In the genomic region with DNA sequence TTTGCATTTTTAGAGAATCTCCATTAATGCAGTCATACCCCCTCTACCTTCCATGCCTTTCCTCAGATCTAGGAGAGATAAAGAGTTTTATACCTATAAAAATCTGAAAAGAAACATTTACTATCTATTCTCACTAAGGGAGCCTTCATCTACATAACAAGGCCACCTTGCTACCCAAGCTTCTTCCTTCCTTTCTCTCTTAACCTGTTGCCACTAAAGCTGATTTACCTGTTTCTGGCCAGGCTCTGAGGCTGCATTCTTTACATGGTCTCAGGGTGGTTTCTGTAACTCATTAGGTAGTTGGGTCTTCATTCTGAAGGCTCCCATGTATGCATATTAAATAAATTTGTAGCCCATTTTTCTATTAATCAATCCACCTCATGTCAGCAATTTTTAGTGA, we compare ENCODE assay signal across 18 cellular contexts.
DNase-seq lines count a peak whose midpoint lies in the region; ATAC-seq and TF ChIP-seq lines count a peak whose summit lies in the region.
"Had no signal": no experiment of that assay in that cellular context is flagged by ENCODE, and none has a peak within 500 bp of the region (broad histone marks: within the 10 kb centered on the region; RNA-seq: fewer than 3 reads in every experiment).

No MANE protein-coding gene starts in this region.

- H3K4me1 ChIP-seq in GM23338 (ENCODE audit: insufficient read depth) = no peaks in the 10 kb centered on the region; the same call in 1 of the 2 replicates
- H3K4me1 ChIP-seq in HUES64 (ENCODE audit: insufficient read depth, low read length) = no peaks in the 10 kb centered on the region
- no peaks in the 10 kb centered on the region for H3K4me1 ChIP-seq in iPS DF 6.9 (ENCODE audit: control insufficient read depth, insufficient read depth, low read length)
- no peaks in the 10 kb centered on the region for H3K4me1 ChIP-seq in suprapubic skin
- H3K4me1 ChIP-seq: BLaER1, Caco-2, HAP-1 had no signal

- no peak overlapping the region for H2AFZ ChIP-seq in GM23338

- DNase-seq in GM23338 (ENCODE audit: low spot score) = peak; percentile 54
- DNase-seq in iPS DF 6.9 (ENCODE audit: low read depth, low spot score) = peak; percentile 18
- DNase-seq in NCI-H146 (lab: John Stamatoyannopoulos, UW) = no peak
- DNase-seq in GDM1 (lab: John Stamatoyannopoulos, UW) = no peak
- DNase-seq in suprapubic skin (ENCODE audit: low spot score in 2 of 2) = no peak
- DNase-seq: Caco-2; CD4-positive, CD25-positive, alpha-beta regulatory T cell; CD8-positive, alpha-beta T cell; DMS153; DND-41; GF-D8; GOT3; HFFc6 had no signal

- H3K9me3 ChIP-seq in HUES64 (ENCODE audit: insufficient read depth, low read depth, low read length) (peaks cover 78% of the 10 kb centered on the region), iPS DF 6.9 (ENCODE audit: control insufficient read depth, insufficient read depth, low read length) (peaks cover 6% of the 10 kb centered on the region), suprapubic skin (peaks cover 4% of the 10 kb centered on the region)

- no peak for TF ChIP-seq POLR2A in suprapubic skin (IDR thresholded peaks at IDR 0.05)

- no peaks in the 10 kb centered on the region for H3K27me3 ChIP-seq in GM23338 (ENCODE audit: insufficient read depth)
- no peaks in the 10 kb centered on the region for H3K27me3 ChIP-seq in HUES64 (ENCODE audit: insufficient read depth, low read length)
- no peaks in the 10 kb centered on the region for H3K27me3 ChIP-seq in iPS DF 6.9 (ENCODE audit: control insufficient read depth, insufficient read depth, low read length)
- no peaks in the 10 kb centered on the region for H3K27me3 ChIP-seq in suprapubic skin
- H3K27me3 ChIP-seq: BLaER1 had no signal

- no peaks in the 10 kb centered on the region for H3K79me2 ChIP-seq in GM23338 (replicated peaks; ENCODE audit: insufficient read depth)

- no peak for ATAC-seq in GM23338
- ATAC-seq: CD8-positive, alpha-beta T cell had no signal

- H3K36me3 ChIP-seq in GM23338 (ENCODE audit: insufficient read depth) (peaks cover 46% of the 10 kb centered on the region), HUES64 (ENCODE audit: insufficient read depth, low read length) (peaks cover 9% of the 10 kb centered on the region; the same call in 1 of the 2 replicates), iPS DF 6.9 (ENCODE audit: control insufficient read depth, insufficient read depth, low read length) (no peaks in the 10 kb centered on the region), suprapubic skin (no peaks in the 10 kb centered on the region)
- H3K36me3 ChIP-seq: BLaER1, HAP-1 had no signal

- no peak overlapping the region for H3K4me2 ChIP-seq in GM23338
- H3K4me2 ChIP-seq: BLaER1 had no signal

- H3K27ac ChIP-seq in GM23338 (ENCODE audit: low read depth) (peak overlapping the region; percentile 70), HUES64 (ENCODE audit: low read depth, low read length) (peak overlapping the region; percentile 67; the same call in 1 of the 2 replicates), iPS DF 6.9 (ENCODE audit: low read length) (no peak overlapping the region), suprapubic skin (no peak overlapping the region)
- H3K27ac ChIP-seq: BLaER1, C4-2B had no signal

- H3K4me1 Mint-ChIP-seq in GM23338 = peaks cover 3% of the 10 kb centered on the region; the same call in 1 of the 3 replicates
- H3K4me1 Mint-ChIP-seq: B cell; CD4-positive, CD25-positive, alpha-beta regulatory T cell had no signal

- H3K9me3 Mint-ChIP-seq in GM23338 = peaks cover 87% of the 10 kb centered on the region

- peaks cover 4% of the 10 kb centered on the region for H3K27me3 Mint-ChIP-seq in GM23338 (ENCODE audit: insufficient read depth, low read depth, poor library complexity)
- H3K27me3 Mint-ChIP-seq: B cell had no signal

- no peak overlapping the region for H3K27ac Mint-ChIP-seq in GM23338
- H3K27ac Mint-ChIP-seq: B cell; CD4-positive, CD25-positive, alpha-beta regulatory T cell; CD8-positive, alpha-beta T cell; HFFc6 had no signal

- no peaks in the 10 kb centered on the region for H3K9me2 ChIP-seq in GM23338 (ENCODE audit: insufficient read depth)

- no peak overlapping the region for H3K4me3 Mint-ChIP-seq in GM23338
- H3K4me3 Mint-ChIP-seq: B cell; CD4-positive, CD25-positive, alpha-beta regulatory T cell; CD8-positive, alpha-beta T cell; HFFc6 had no signal

- TF ChIP-seq EP300 in suprapubic skin (IDR thresholded peaks at IDR 0.05) = no peak

- H3K9ac ChIP-seq in HUES64 (ENCODE audit: low read depth, low read length) = no peak overlapping the region
- H3K9ac ChIP-seq: BLaER1 had no signal

- no peak for TF ChIP-seq CTCF in GM23338 (conservative IDR thresholded peaks at IDR 0.05; ENCODE audit: low read depth in 2 of 2)
- no peak for TF ChIP-seq CTCF in suprapubic skin (IDR thresholded peaks at IDR 0.05)

- H3K4me3 ChIP-seq in GM23338 = no peak overlapping the region
- H3K4me3 ChIP-seq in HUES64 (ENCODE audit: low read length) = no peak overlapping the region
- no peak overlapping the region for H3K4me3 ChIP-seq in iPS DF 6.9 (ENCODE audit: low read length)
- H3K4me3 ChIP-seq in suprapubic skin = no peak overlapping the region
- H3K4me3 ChIP-seq: BLaER1, HAP-1 had no signal

- H3K36me3 Mint-ChIP-seq in GM23338 (ENCODE audit: low read depth) = peaks cover 88% of the 10 kb centered on the region
- H3K36me3 Mint-ChIP-seq: CD4-positive, CD25-positive, alpha-beta regulatory T cell; CD8-positive, alpha-beta T cell had no signal

- no peaks in the 10 kb centered on the region for H4K20me1 ChIP-seq in GM23338 (replicated peaks; ENCODE audit: insufficient read depth)
- H4K20me1 ChIP-seq: BLaER1 had no signal

- H3F3A ChIP-seq in GM23338 (replicated peaks; ENCODE audit: low read depth) = no peaks in the 10 kb centered on the region

TF ChIP-seq in GM23338, 12 proteins besides CTCF, POLR2A, EP300 and RAD21 (continues in another document):
- TF ChIP-seq, protein P1, sequence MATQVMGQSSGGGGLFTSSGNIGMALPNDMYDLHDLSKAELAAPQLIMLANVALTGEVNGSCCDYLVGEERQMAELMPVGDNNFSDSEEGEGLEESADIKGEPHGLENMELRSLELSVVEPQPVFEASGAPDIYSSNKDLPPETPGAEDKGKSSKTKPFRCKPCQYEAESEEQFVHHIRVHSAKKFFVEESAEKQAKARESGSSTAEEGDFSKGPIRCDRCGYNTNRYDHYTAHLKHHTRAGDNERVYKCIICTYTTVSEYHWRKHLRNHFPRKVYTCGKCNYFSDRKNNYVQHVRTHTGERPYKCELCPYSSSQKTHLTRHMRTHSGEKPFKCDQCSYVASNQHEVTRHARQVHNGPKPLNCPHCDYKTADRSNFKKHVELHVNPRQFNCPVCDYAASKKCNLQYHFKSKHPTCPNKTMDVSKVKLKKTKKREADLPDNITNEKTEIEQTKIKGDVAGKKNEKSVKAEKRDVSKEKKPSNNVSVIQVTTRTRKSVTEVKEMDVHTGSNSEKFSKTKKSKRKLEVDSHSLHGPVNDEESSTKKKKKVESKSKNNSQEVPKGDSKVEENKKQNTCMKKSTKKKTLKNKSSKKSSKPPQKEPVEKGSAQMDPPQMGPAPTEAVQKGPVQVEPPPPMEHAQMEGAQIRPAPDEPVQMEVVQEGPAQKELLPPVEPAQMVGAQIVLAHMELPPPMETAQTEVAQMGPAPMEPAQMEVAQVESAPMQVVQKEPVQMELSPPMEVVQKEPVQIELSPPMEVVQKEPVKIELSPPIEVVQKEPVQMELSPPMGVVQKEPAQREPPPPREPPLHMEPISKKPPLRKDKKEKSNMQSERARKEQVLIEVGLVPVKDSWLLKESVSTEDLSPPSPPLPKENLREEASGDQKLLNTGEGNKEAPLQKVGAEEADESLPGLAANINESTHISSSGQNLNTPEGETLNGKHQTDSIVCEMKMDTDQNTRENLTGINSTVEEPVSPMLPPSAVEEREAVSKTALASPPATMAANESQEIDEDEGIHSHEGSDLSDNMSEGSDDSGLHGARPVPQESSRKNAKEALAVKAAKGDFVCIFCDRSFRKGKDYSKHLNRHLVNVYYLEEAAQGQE (IDR thresholded peaks at IDR 0.05; ENCODE audit: unreplicated experiment) = no peak
- no peak for TF ChIP-seq ZNF331 (CRISPR knock-in tag; IDR thresholded peaks at IDR 0.05; ENCODE audit: low read depth)

Comparison
In these comparisons a context has a peak if more than half of its experiments do, and no peak if none do; other contexts are left out.
1. DNase-seq: peak in GM23338 (single experiment) and iPS DF 6.9 (single experiment); none in NCI-H146 (single experiment), GDM1 (single experiment) and suprapubic skin (0 of 2).
2. H3K27ac ChIP-seq: peak in GM23338 (single experiment) and HUES64 (single experiment); none in iPS DF 6.9 (single experiment) and suprapubic skin (single experiment).